Comparison of ENCODE assay signal across 8 cellular contexts in the genomic region with DNA sequence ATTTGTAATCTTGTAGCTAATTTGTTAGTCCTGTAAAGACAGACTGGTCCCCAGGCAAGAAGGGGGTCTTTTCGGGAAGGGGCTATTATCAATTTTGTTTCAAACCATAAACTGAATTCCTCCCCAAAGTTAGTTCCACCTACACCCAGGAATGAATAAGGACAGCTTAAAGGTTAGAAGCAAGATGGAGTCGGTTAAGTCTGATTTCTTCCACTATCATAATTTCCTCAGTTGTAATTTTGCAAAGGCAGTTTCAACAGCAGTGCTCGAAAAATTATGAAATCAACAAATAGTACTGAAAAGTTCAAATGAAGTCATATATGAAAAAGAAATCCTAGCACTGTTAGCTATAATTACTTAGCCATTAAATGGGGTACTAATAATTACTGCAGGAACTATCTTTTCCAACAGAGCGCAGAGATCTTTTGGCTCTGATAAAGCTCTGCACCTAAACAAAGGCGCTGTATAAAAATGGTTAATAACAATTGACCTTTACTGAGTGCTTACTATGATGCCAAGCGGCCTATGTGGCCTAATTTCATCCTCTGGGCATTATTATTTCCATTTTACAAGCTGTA. TPM values are rescaled to one million over a fixed set of nuclear protein-coding genes. Genes with fewer than 3 reads are reported as not detected.
DNase-seq lines count a peak whose midpoint lies in the region; ATAC-seq and TF ChIP-seq lines count a peak whose summit lies in the region.

No MANE protein-coding gene starts in this region.

- peak overlapping the region; percentile 55 for H3K56ac ChIP-seq in H9 (ENCODE audit: insufficient read length, low read depth, low read length)

- H3K4me1 ChIP-seq in H9 (ENCODE audit: insufficient read depth, low read length) (peaks cover 3% of the 10 kb centered on the region; the same call in 1 of the 2 replicates), skeletal muscle satellite cell (ENCODE audit: control insufficient read depth, insufficient read depth, low read length) (peaks cover 28% of the 10 kb centered on the region)

- no peak overlapping the region for H2BK15ac ChIP-seq in H9 (ENCODE audit: low read depth, low read length)

- H3K79me1 ChIP-seq in H9 (ENCODE audit: insufficient read depth, low read depth, low read length, poor library complexity, severe bottlenecking): no peaks in the 10 kb centered on the region

- peak overlapping the region; percentile 8 for H2BK12ac ChIP-seq in H9 (ENCODE audit: insufficient read length, low read depth, low read length)

- H3K23ac ChIP-seq in H9 (ENCODE audit: insufficient read length, low read depth, low read length): no peak overlapping the region

- DNase-seq in H9 (no peak), activated B cell treated with CpG ODN at 0.5 μM for 24 hours (no peak), glutamatergic neuron (no peak), GM19240 (ENCODE audit: insufficient read length, low spot score) (no peak), SK-N-DZ (ENCODE audit: low spot score) (no peak), globus pallidus (ENCODE audit: low spot score) (no peak), germinal center (ENCODE audit: low spot score) (no peak)

- peak overlapping the region; percentile 1 for H2AK5ac ChIP-seq in H9 (ENCODE audit: insufficient read length, low read length)

- TF ChIP-seq CTCF in H9 (conservative IDR thresholded peaks at IDR 0.05) (no peak), activated B cell treated with CpG ODN at 0.5 μM for 24 hours (IDR thresholded peaks at IDR 0.05) (no peak), glutamatergic neuron (IDR thresholded peaks at IDR 0.05; ENCODE audit: partially characterized antibody, unreplicated experiment) (no peak)

- peak overlapping the region; percentile 92 for H3K18ac ChIP-seq in H9 (ENCODE audit: insufficient read length, low read depth, low read length)

- H3K27ac Mint-ChIP-seq in H9 (peak overlapping the region; percentile 100), activated B cell treated with CpG ODN at 0.5 μM for 24 hours (peak overlapping the region; percentile 100), glutamatergic neuron (ENCODE audit: unreplicated experiment) (peak overlapping the region; percentile 100)

- intact Hi-C loops in activated B cell treated with CpG ODN at 0.5 μM for 24 hours (cut with micrococcal nuclease): loop anchor here (5.0 kb wide), 1 partner anchor 116 kb away; no protein-coding TSS in a partner anchor

- H2BK120ac ChIP-seq in H9 (ENCODE audit: low read depth, low read length, poor library complexity, severe bottlenecking): peak overlapping the region; percentile 99

- no peaks in the 10 kb centered on the region for H4K20me1 ChIP-seq in H9 (ENCODE audit: control insufficient read depth, insufficient read depth, insufficient read length)

- H3K79me2 ChIP-seq in H9 (ENCODE audit: insufficient read depth, low read length): no peaks in the 10 kb centered on the region; the same call in 1 of the 2 replicates

- peak overlapping the region; percentile 84 for H3K4me2 ChIP-seq in H9 (ENCODE audit: insufficient read depth, insufficient read length, low read length)
- peak overlapping the region; percentile 94 for H3K4me2 ChIP-seq in skeletal muscle satellite cell (ENCODE audit: low read length)

- H2BK20ac ChIP-seq in H9 (ENCODE audit: low read depth, low read length, poor library complexity, severe bottlenecking): no peak overlapping the region

- H3K4me3 Mint-ChIP-seq in H9 (peak overlapping the region; percentile 98), activated B cell treated with CpG ODN at 0.5 μM for 24 hours (peak overlapping the region; percentile 100), glutamatergic neuron (ENCODE audit: unreplicated experiment) (peak overlapping the region; percentile 95)

- peak overlapping the region; percentile 92 for H3K27ac ChIP-seq in H9 (ENCODE audit: insufficient read length, low read depth, low read length)

- H3K4me1 Mint-ChIP-seq in H9 (peaks cover 28 to 36% of the 10 kb centered on the region in 2 experiments), activated B cell treated with CpG ODN at 0.5 μM for 24 hours (peaks cover 37% of the 10 kb centered on the region), glutamatergic neuron (ENCODE audit: low read depth, unreplicated experiment) (peaks cover 10% of the 10 kb centered on the region)

- H3K4ac ChIP-seq in H9 (ENCODE audit: low read depth, low read length): peak overlapping the region; percentile 93; the same call in 1 of the 2 replicates

- H3K14ac ChIP-seq in H9 (ENCODE audit: insufficient read depth, low read length): peak overlapping the region; percentile 90; the same call in 1 of the 2 replicates

- H3K4me3 ChIP-seq in skeletal muscle satellite cell (ENCODE audit: low read length): peak overlapping the region; percentile 88

- H3K36me3 Mint-ChIP-seq in H9 (ENCODE audit: insufficient read depth in 1 of 3, low read depth in 3 of 3): peaks cover 0 to 17% (median 5%) of the 10 kb centered on the region in 3 experiments; a peak in 4 of 7 replicates
- peaks cover 29% of the 10 kb centered on the region for H3K36me3 Mint-ChIP-seq in activated B cell treated with CpG ODN at 0.5 μM for 24 hours (ENCODE audit: low read depth)
- H3K36me3 Mint-ChIP-seq in glutamatergic neuron (ENCODE audit: unreplicated experiment): no peaks in the 10 kb centered on the region

- peak overlapping the region; percentile 97 for H4K8ac ChIP-seq in H9 (replicated peaks; ENCODE audit: insufficient read length, low read depth, low read length)

- H3K9ac ChIP-seq in H9 (ENCODE audit: extremely low read depth, insufficient read length, low read length): peak overlapping the region; percentile 96
- H3K9ac ChIP-seq in skeletal muscle satellite cell (ENCODE audit: low read depth, low read length): peak overlapping the region; percentile 88

- H4K5ac ChIP-seq in H9 (ENCODE audit: insufficient read length, low read depth, low read length): peak overlapping the region; percentile 83

- POLR2A ChIA-PET in activated B cell treated with CpG ODN at 0.5 μM for 24 hours (lab: Charles Lee): interaction anchor here (0.5 to 3.0 kb wide), 18 partner anchors 8 to 648 kb away, joined by 3 to 48 read pairs (median 6); a partner anchor contains a TSS

- no peak overlapping the region for H4K91ac ChIP-seq in H9 (ENCODE audit: insufficient read length, low read depth, low read length)

- H3K9me3 ChIP-seq in H9 (ENCODE audit: control insufficient read depth, low read depth, low read length) (no peaks in the 10 kb centered on the region), skeletal muscle satellite cell (replicated peaks; ENCODE audit: low read length) (no peaks in the 10 kb centered on the region)

- peak overlapping the region; percentile 98 for H3T11ph ChIP-seq in H9 (ENCODE audit: low read length)

- no peak for ATAC-seq in activated B cell treated with CpG ODN at 0.5 μM for 24 hours (ENCODE audit: low read depth)

- H2AFZ ChIP-seq in H9 (ENCODE audit: low read length): no peak overlapping the region

- H2BK5ac ChIP-seq in H9 (ENCODE audit: insufficient read length, low read length): peak overlapping the region; percentile 64

- CTCF ChIA-PET in activated B cell treated with CpG ODN at 0.5 μM for 24 hours (lab: Charles Lee): interaction anchor here (0.6 to 1.4 kb wide), 4 partner anchors 10 to 122 kb away, joined by 3 to 5 read pairs (median 3); a partner anchor contains a TSS

- H3K9me3 Mint-ChIP-seq in H9: no peaks in the 10 kb centered on the region
- H3K9me3 Mint-ChIP-seq in activated B cell treated with CpG ODN at 0.5 μM for 24 hours: no peaks in the 10 kb centered on the region
- H3K9me3 Mint-ChIP-seq in glutamatergic neuron (ENCODE audit: unreplicated experiment): peaks cover 6% of the 10 kb centered on the region

- peaks cover 21% of the 10 kb centered on the region for H3K36me3 ChIP-seq in skeletal muscle satellite cell (ENCODE audit: insufficient read depth, low read length)

- H3K27me3 Mint-ChIP-seq in H9 (ENCODE audit: low read depth): no peaks in the 10 kb centered on the region
- H3K27me3 Mint-ChIP-seq in activated B cell treated with CpG ODN at 0.5 μM for 24 hours: no peaks in the 10 kb centered on the region
- peaks cover 6% of the 10 kb centered on the region for H3K27me3 Mint-ChIP-seq in glutamatergic neuron (ENCODE audit: unreplicated experiment)

- H3K27me3 ChIP-seq in H9 (ENCODE audit: insufficient read depth, low read length) (no peaks in the 10 kb centered on the region), skeletal muscle satellite cell (ENCODE audit: control insufficient read depth, insufficient read depth, low read length) (no peaks in the 10 kb centered on the region)

- WGBS in H9 (ENCODE audit: extremely low coverage, insufficient read length, low lambda C conversion rate): no CpG with 5 or more reads among the region's 6 CpGs

- H3K23me2 ChIP-seq in H9 (ENCODE audit: insufficient read length, low read depth, low read length, poor library complexity, severe bottlenecking): peaks cover 14% of the 10 kb centered on the region

RNA-seq across cellular contexts. Expression of a gene that starts 0.8 kb away (rescaled TPM):
- 62.4 and 63.0 TPM in 2 replicates for total RNA-seq in H9 (2021)
- 78.5 and 89.8 TPM in 2 replicates for total RNA-seq in activated B cell treated with CpG ODN at 0.5 μM for 24 hours
- total RNA-seq in glutamatergic neuron (ENCODE audit: unreplicated experiment): 91.1 TPM
- total RNA-seq in skeletal muscle satellite cell (2012; rRNA removed): 32.4 and 38.4 TPM in 2 replicates
- 42.0 and 45.4 TPM in 2 replicates for polyA plus RNA-seq in SK-N-DZ (2014; cell fraction: cytosol; rRNA removed)
- 60.6 and 84.9 TPM in 2 replicates for polyA plus RNA-seq in SK-N-DZ (2014; cell fraction: nucleus; rRNA removed)

RNA-seq across cellular contexts. Expression of a gene that starts 38.4 kb away (rescaled TPM):
- total RNA-seq in H9 (2021): 41.1 and 45.9 TPM in 2 replicates
- total RNA-seq in activated B cell treated with CpG ODN at 0.5 μM for 24 hours: 19.3 and 24.2 TPM in 2 replicates
- 30.9 TPM for total RNA-seq in glutamatergic neuron (ENCODE audit: unreplicated experiment)
- 14.2 and 17.0 TPM in 2 replicates for total RNA-seq in skeletal muscle satellite cell (2012; rRNA removed)
- polyA plus RNA-seq in SK-N-DZ (2014; cell fraction: cytosol; rRNA removed): 84.2 and 89.9 TPM in 2 replicates
- 63.6 and 77.6 TPM in 2 replicates for polyA plus RNA-seq in SK-N-DZ (2014; cell fraction: nucleus; rRNA removed)

RNA-seq across cellular contexts. Expression of a gene that starts 42.0 kb away (rescaled TPM):
- total RNA-seq in H9 (2021) (41.0 and 44.3 TPM in 2 replicates), activated B cell treated with CpG ODN at 0.5 μM for 24 hours (67.5 and 93.0 TPM in 2 replicates), glutamatergic neuron (ENCODE audit: unreplicated experiment) (165 TPM)
- total RNA-seq in skeletal muscle satellite cell (2012; rRNA removed): 41.9 and 53.5 TPM in 2 replicates
- 21.0 and 28.0 TPM in 2 replicates for polyA plus RNA-seq in SK-N-DZ (2014; cell fraction: cytosol; rRNA removed)
- 96.2 and 138 TPM in 2 replicates for polyA plus RNA-seq in SK-N-DZ (2014; cell fraction: nucleus; rRNA removed)

RNA-seq across cellular contexts. Expression of a gene that starts 45.5 kb away (rescaled TPM):
- total RNA-seq in H9 (2021) (5.2 and 5.5 TPM in 2 replicates), activated B cell treated with CpG ODN at 0.5 μM for 24 hours (9.5 and 15.0 TPM in 2 replicates), glutamatergic neuron (ENCODE audit: unreplicated experiment) (10.9 TPM)
- 2.0 and 2.8 TPM in 2 replicates for total RNA-seq in skeletal muscle satellite cell (2012; rRNA removed)
- 2.0 and 11.4 TPM in 2 replicates for polyA plus RNA-seq in SK-N-DZ (2014; cell fraction: cytosol; rRNA removed)
- 14.0 and 24.7 TPM in 2 replicates for polyA plus RNA-seq in SK-N-DZ (2014; cell fraction: nucleus; rRNA removed)
